Comparison of ENCODE assay signal across 8 cellular contexts in genomic region chr4:114807759-114808404, GRCh38.
DNase-seq lines count a peak whose midpoint lies in the region; ATAC-seq and TF ChIP-seq lines count a peak whose summit lies in the region.

No MANE protein-coding gene starts in this region.

- no peaks in the 10 kb centered on the region for H3K4me1 ChIP-seq in heart left ventricle
- no peaks in the 10 kb centered on the region for H3K4me1 ChIP-seq in GM23338 (ENCODE audit: insufficient read depth)
- no peaks in the 10 kb centered on the region for H3K4me1 ChIP-seq in gastroesophageal sphincter
- H3K4me1 ChIP-seq in spleen = no peaks in the 10 kb centered on the region

- no peak overlapping the region for H3K4me3 Mint-ChIP-seq in GM23338
- H3K4me3 Mint-ChIP-seq in activated CD4-positive, alpha-beta memory T cell treated with anti-CD3 and anti-CD28 coated beads, Interleukin-2, amount 10 ng/mL, durations not matched to agents 7 days and 5 days = no peak overlapping the region

- no peak for DNase-seq in heart left ventricle
- no peak for DNase-seq in left cardiac atrium
- peak; percentile 78 for DNase-seq in GM23338 (ENCODE audit: low spot score)
- DNase-seq in activated CD4-positive, alpha-beta memory T cell treated with anti-CD3 and anti-CD28 coated beads, Interleukin-2, amount 10 ng/mL, durations not matched to agents 7 days and 5 days = peak; percentile 37
- no peak for DNase-seq in spleen
- DNase-seq in NCI-H1105 treated with DMSO at 0.1 percent for 48 hours (lab: John Stamatoyannopoulos, UW) = no peak

- H3K4me3 ChIP-seq in heart left ventricle (no peak overlapping the region), GM23338 (no peak overlapping the region), gastroesophageal sphincter (no peak overlapping the region), spleen (no peak overlapping the region)

- TF ChIP-seq POLR2A in heart left ventricle (IDR thresholded peaks at IDR 0.05) (no peak), gastroesophageal sphincter (IDR thresholded peaks at IDR 0.05) (no peak), spleen (IDR thresholded peaks at IDR 0.05) (no peak)

- H3K27ac ChIP-seq in heart left ventricle (no peak overlapping the region), GM23338 (ENCODE audit: low read depth) (no peak overlapping the region), gastroesophageal sphincter (no peak overlapping the region), spleen (no peak overlapping the region)

- no peaks in the 10 kb centered on the region for H3K79me2 ChIP-seq in GM23338 (replicated peaks; ENCODE audit: insufficient read depth)

- TF ChIP-seq CTCF in heart left ventricle (IDR thresholded peaks at IDR 0.05) (peak; percentile 11 to 63 (median 48)), GM23338 (conservative IDR thresholded peaks at IDR 0.05; ENCODE audit: low read depth in 2 of 2) (peak; percentile 84 to 91), gastroesophageal sphincter (IDR thresholded peaks at IDR 0.05) (peak in 2 of 4 experiments; percentile 23 to 65), spleen (IDR thresholded peaks at IDR 0.05 in 8 of 11, conservative IDR thresholded peaks at IDR 0.05 in 3 of 11) (peak; percentile 24 to 75 (median 59))

- H3K4me2 ChIP-seq in GM23338 = no peak overlapping the region

- TF ChIP-seq RAD21 in Ishikawa (IDR thresholded peaks at IDR 0.05; ENCODE audit: low read depth) = peak; percentile 53

- peaks cover 5% of the 10 kb centered on the region for H3K4me1 Mint-ChIP-seq in GM23338
- H3K4me1 Mint-ChIP-seq in activated CD4-positive, alpha-beta memory T cell treated with anti-CD3 and anti-CD28 coated beads, Interleukin-2, amount 10 ng/mL, durations not matched to agents 7 days and 5 days = no peaks in the 10 kb centered on the region

- H4K20me1 ChIP-seq in GM23338 (replicated peaks; ENCODE audit: insufficient read depth) = no peaks in the 10 kb centered on the region

- H3F3A ChIP-seq in GM23338 (replicated peaks; ENCODE audit: low read depth) = no peaks in the 10 kb centered on the region

- peak overlapping the region; percentile 63; the same call in 1 of the 2 replicates for H2AFZ ChIP-seq in GM23338

- H3K9me3 ChIP-seq in heart left ventricle (no peaks in the 10 kb centered on the region), gastroesophageal sphincter (no peaks in the 10 kb centered on the region), spleen (no peaks in the 10 kb centered on the region)

- no peaks in the 10 kb centered on the region for H3K9me2 ChIP-seq in GM23338 (ENCODE audit: insufficient read depth)

- no peaks in the 10 kb centered on the region for H3K27me3 ChIP-seq in heart left ventricle
- no peaks in the 10 kb centered on the region for H3K27me3 ChIP-seq in GM23338 (ENCODE audit: insufficient read depth)
- no peaks in the 10 kb centered on the region for H3K27me3 ChIP-seq in gastroesophageal sphincter
- no peaks in the 10 kb centered on the region for H3K27me3 ChIP-seq in spleen (replicated peaks in 1 of 7)

- H3K27me3 Mint-ChIP-seq in GM23338 (ENCODE audit: insufficient read depth, low read depth, poor library complexity) = peaks cover 4% of the 10 kb centered on the region
- H3K27me3 Mint-ChIP-seq in activated CD4-positive, alpha-beta memory T cell treated with anti-CD3 and anti-CD28 coated beads, Interleukin-2, amount 10 ng/mL, durations not matched to agents 7 days and 5 days = no peaks in the 10 kb centered on the region

- POLR2A ChIA-PET in activated CD4-positive, alpha-beta memory T cell treated with anti-CD3 and anti-CD28 coated beads, Interleukin-2, amount 10 ng/mL, durations not matched to agents 7 days and 5 days (lab: Charles Lee) = no interaction called here

- no peaks in the 10 kb centered on the region for H3K36me3 Mint-ChIP-seq in GM23338 (ENCODE audit: low read depth)
- no peaks in the 10 kb centered on the region for H3K36me3 Mint-ChIP-seq in activated CD4-positive, alpha-beta memory T cell treated with anti-CD3 and anti-CD28 coated beads, Interleukin-2, amount 10 ng/mL, durations not matched to agents 7 days and 5 days (ENCODE audit: low read depth)

- CTCF ChIA-PET in activated CD4-positive, alpha-beta memory T cell treated with anti-CD3 and anti-CD28 coated beads, Interleukin-2, amount 10 ng/mL, durations not matched to agents 7 days and 5 days (lab: Charles Lee) = interaction anchor here (0.8 to 1.4 kb wide), 9 partner anchors 8 to 420 kb away, joined by 3 to 5 read pairs (median 3); no protein-coding TSS in a partner anchor

- WGBS in heart left ventricle, 4 donors = 39 to 47% (median 44%) methylated on average over 14 of the region's 14 CpGs
- 49 to 73% methylated on average over 4 to 13 of the region's 14 CpGs for WGBS in gastroesophageal sphincter (ENCODE audit: low coverage in 1 of 2), 2 donors
- 40 to 53% (median 51%) methylated on average over 14 of the region's 14 CpGs for WGBS in spleen, 5 donors

- intact Hi-C loops in heart left ventricle (cut with DNase I) = no loop called here
- intact Hi-C loops in left cardiac atrium (cut with DNase I) = no loop called here
- intact Hi-C loops in spleen (cut with DNase I; ENCODE audit: low total_unique reads) = no loop called here

- H3K36me3 ChIP-seq in heart left ventricle (no peaks in the 10 kb centered on the region), GM23338 (ENCODE audit: insufficient read depth) (no peaks in the 10 kb centered on the region), gastroesophageal sphincter (no peaks in the 10 kb centered on the region), spleen (no peaks in the 10 kb centered on the region)

- no peaks in the 10 kb centered on the region for H3K9me3 Mint-ChIP-seq in GM23338
- no peaks in the 10 kb centered on the region for H3K9me3 Mint-ChIP-seq in activated CD4-positive, alpha-beta memory T cell treated with anti-CD3 and anti-CD28 coated beads, Interleukin-2, amount 10 ng/mL, durations not matched to agents 7 days and 5 days

- ATAC-seq in heart left ventricle (peak in 1 of 4 donors; percentile 33), left cardiac atrium (no peak), GM23338 (peak; percentile 99), gastroesophageal sphincter (peak; percentile 36)

- TF ChIP-seq EP300 in Ishikawa (IDR thresholded peaks at IDR 0.05; ENCODE audit: borderline replicate concordance) = no peak
- no peak for TF ChIP-seq EP300 in gastroesophageal sphincter (IDR thresholded peaks at IDR 0.05)

- peak overlapping the region; percentile 89 for H3K27ac Mint-ChIP-seq in GM23338
- H3K27ac Mint-ChIP-seq in activated CD4-positive, alpha-beta memory T cell treated with anti-CD3 and anti-CD28 coated beads, Interleukin-2, amount 10 ng/mL, durations not matched to agents 7 days and 5 days = no peak overlapping the region

TF ChIP-seq in GM23338, 12 proteins besides CTCF, POLR2A, EP300 and RAD21:
- TF ChIP-seq ETS1 (IDR thresholded peaks at IDR 0.05) = no peak
- no peak for TF ChIP-seq NANOG (IDR thresholded peaks at IDR 0.05; ENCODE audit: borderline replicate concordance)
- no peak for TF ChIP-seq STAT1 (IDR thresholded peaks at IDR 0.05; ENCODE audit: unreplicated experiment)
- TF ChIP-seq CREB1 (CRISPR knock-in tag; IDR thresholded peaks at IDR 0.05; ENCODE audit: low read depth) = no peak

TF ChIP-seq in Ishikawa, 13 proteins besides CTCF, POLR2A, EP300 and RAD21:
- no peak for TF ChIP-seq MAX (IDR thresholded peaks at IDR 0.05)
- no peak for TF ChIP-seq USF1 (IDR thresholded peaks at IDR 0.05)
- TF ChIP-seq EGR1 (IDR thresholded peaks at IDR 0.05) = no peak
- no peak for TF ChIP-seq NFIC (IDR thresholded peaks at IDR 0.05)
- TF ChIP-seq TCF12 (IDR thresholded peaks at IDR 0.05; ENCODE audit: low read depth) = no peak
- no peak for TF ChIP-seq TAF1 (IDR thresholded peaks at IDR 0.05; ENCODE audit: low read depth)
- no peak for TF ChIP-seq ZBTB7A (IDR thresholded peaks at IDR 0.05; ENCODE audit: low read depth)
- no peak for TF ChIP-seq TEAD4 (IDR thresholded peaks at IDR 0.05)
- no peak for TF ChIP-seq FOXM1 (IDR thresholded peaks at IDR 0.05; ENCODE audit: borderline replicate concordance, low read depth)
- TF ChIP-seq YY1 (IDR thresholded peaks at IDR 0.05; ENCODE audit: low read depth) = no peak
- no peak for TF ChIP-seq CREB1 (IDR thresholded peaks at IDR 0.05; ENCODE audit: low read depth)
- no peak for TF ChIP-seq CEBPB (IDR thresholded peaks at IDR 0.05)
- no peak for TF ChIP-seq REST (IDR thresholded peaks at IDR 0.05; ENCODE audit: low read depth)
TF ChIP-seq in Ishikawa: peak in this region for 0.

Comparison
In these comparisons a context has a peak if more than half of its experiments do, and no peak if none do; other contexts are left out.
1. ATAC-seq: peak in GM23338 (single experiment) and gastroesophageal sphincter (single experiment); none in left cardiac atrium (0 of 2).
2. DNase-seq: peak in GM23338 (single experiment) and activated CD4-positive, alpha-beta memory T cell treated with anti-CD3 and anti-CD28 coated beads, Interleukin-2, amount 10 ng/mL, durations not matched to agents 7 days and 5 days (single experiment); none in heart left ventricle (0 of 5), left cardiac atrium (single experiment), spleen (single experiment) and NCI-H1105 treated with DMSO at 0.1 percent for 48 hours (single experiment).